Comparison of ENCODE assay signal across 11 cellular contexts in genomic region chr1:42950146-42950480, GRCh38. TPM values are rescaled to one million over a fixed set of nuclear protein-coding genes. Genes with fewer than 3 reads are reported as not detected.
A peak's percentile ranks its signal among the peaks of the same experiment; 100 is the strongest.
DNase-seq lines count a peak whose midpoint lies in the region; ATAC-seq and TF ChIP-seq lines count a peak whose summit lies in the region.
"Had no signal": no experiment of that assay in that cellular context is flagged by ENCODE, and none has a peak within 500 bp of the region (broad histone marks: within the 10 kb centered on the region; RNA-seq: fewer than 3 reads in every experiment).

No MANE protein-coding gene starts in this region.

- H4K20me1 ChIP-seq in osteoblast (ENCODE audit: insufficient read depth, low read length) = no peaks in the 10 kb centered on the region

- no peak for ATAC-seq in esophagus mucosa

- TF ChIP-seq CTCF in RWPE1 (conservative IDR thresholded peaks at IDR 0.05; ENCODE audit: low read depth) (no peak), choroid plexus epithelial cell (conservative IDR thresholded peaks at IDR 0.05; ENCODE audit: low read depth, low read length) (no peak), osteoblast (IDR thresholded peaks at IDR 0.05; ENCODE audit: extremely low read depth, low read depth, low read length) (no peak), tibial artery (IDR thresholded peaks at IDR 0.05) (no peak)

- H3K4me3 ChIP-seq in choroid plexus epithelial cell (ENCODE audit: low read depth, low read length) = no peak overlapping the region
- no peak overlapping the region for H3K4me3 ChIP-seq in osteoblast (ENCODE audit: insufficient read depth, low read length)
- H3K4me3 ChIP-seq in tibial artery = no peak overlapping the region
- H3K4me3 ChIP-seq: vagina had no signal

- H2AFZ ChIP-seq in osteoblast (ENCODE audit: low read length) = peak overlapping the region; percentile 60

- H3K4me1 ChIP-seq in osteoblast (ENCODE audit: insufficient read depth, low read length) (peaks cover 26% of the 10 kb centered on the region), tibial artery (peaks cover 0 to 74% (median 41%) of the 10 kb centered on the region in 4 donors)

- DNase-seq in EH (ENCODE audit: low read depth) (peak; percentile 89), RWPE1 (ENCODE audit: low spot score) (no peak), choroid plexus epithelial cell (ENCODE audit: low read depth) (peak; percentile 62), osteoblast (ENCODE audit: insufficient read length, low spot score, missing footprints) (peak; percentile 89), tibial artery (no peak), pons (ENCODE audit: low spot score) (no peak), epidermal melanocyte (ENCODE audit: insufficient read length, low spot score) (no peak)
- DNase-seq: activated effector memory CD4-positive, alpha-beta T cell treated with anti-CD3 and anti-CD28 coated beads, Interleukin-2, amount 50 U/mL, for 16 hours; MM.1S had no signal

- H3K36me3 ChIP-seq in osteoblast (ENCODE audit: insufficient read depth, low read length) (no peaks in the 10 kb centered on the region), tibial artery (peaks cover 0 to 13% (median 0%) of the 10 kb centered on the region in 3 donors)
- H3K36me3 ChIP-seq: vagina had no signal

- no peaks in the 10 kb centered on the region for H3K27me3 ChIP-seq in osteoblast (ENCODE audit: insufficient read depth, low read length)
- no peaks in the 10 kb centered on the region for H3K27me3 ChIP-seq in tibial artery
- H3K27me3 ChIP-seq: vagina had no signal

- intact Hi-C loops in tibial artery (cut with DNase I; ENCODE audit: low total_unique reads) = no loop called here

- CTCF ChIA-PET in RWPE1 (lab: Yijun Ruan, JAX) = interaction anchor here (1.3 kb wide), 1 partner anchor 27 kb away, joined by 4 read pairs; no protein-coding TSS in a partner anchor

- H3K27ac ChIP-seq in RWPE1 = peak overlapping the region; percentile 97
- H3K27ac ChIP-seq in osteoblast (ENCODE audit: low read depth, low read length) = peak overlapping the region; percentile 87
- H3K27ac ChIP-seq in tibial artery = no peak overlapping the region
- H3K27ac ChIP-seq: vagina had no signal

- peak overlapping the region; percentile 64 for H3K4me2 ChIP-seq in osteoblast (ENCODE audit: insufficient read depth, low read length)

- peaks cover 71% of the 10 kb centered on the region for H3K79me2 ChIP-seq in osteoblast (ENCODE audit: insufficient read depth, low read length)

- H3K9me3 ChIP-seq in osteoblast (ENCODE audit: low read depth, low read length) = no peaks in the 10 kb centered on the region
- H3K9me3 ChIP-seq in tibial artery = no peaks in the 10 kb centered on the region
- H3K9me3 ChIP-seq: vagina had no signal

- POLR2A ChIA-PET in RWPE1 (lab: Yijun Ruan, JAX; ENCODE audit: low non-redundant PET) = no interaction called here

RNA-seq across cellular contexts. Expression of gene SLC2A1, which starts 8.6 kb away (rescaled TPM):
- 28.3 and 43.4 TPM in 2 replicates for total RNA-seq in osteoblast
- total RNA-seq in esophagus mucosa = 243 TPM

Comparison
In these comparisons a context has a peak if more than half of its experiments do, and no peak if none do; other contexts are left out.
1. DNase-seq: peak in EH (single experiment), choroid plexus epithelial cell (single experiment) and osteoblast (single experiment); none in RWPE1 (single experiment), tibial artery (0 of 2), pons (single experiment) and epidermal melanocyte (single experiment).
2. H3K27ac ChIP-seq: peak in RWPE1 (single experiment) and osteoblast (single experiment); none in tibial artery (0 of 2).